ENCODE assay signal across 27 cellular contexts in the genomic region with DNA sequence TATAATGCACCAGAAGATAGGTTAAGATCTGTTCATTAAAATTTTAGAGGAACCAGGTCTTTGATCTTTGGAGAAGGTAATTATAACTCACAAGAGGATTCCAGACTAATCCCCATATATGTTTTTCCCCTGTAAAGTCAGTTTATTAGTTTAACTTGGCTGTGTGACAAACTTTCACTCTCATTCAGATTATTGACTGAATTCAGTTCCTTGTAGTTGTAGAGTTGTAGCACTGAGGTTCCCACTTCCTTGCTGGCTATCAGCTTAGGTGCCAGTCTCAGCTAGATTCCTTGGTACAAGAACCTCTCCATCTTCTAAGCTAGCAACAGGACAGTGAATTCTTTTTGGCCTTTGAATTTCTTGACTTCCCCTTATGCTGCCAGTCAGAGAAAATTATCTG. TPM values are rescaled to one million over a fixed set of nuclear protein-coding genes. Genes with fewer than 3 reads are reported as not detected.
"Had no signal": no experiment of that assay in that cellular context is flagged by ENCODE, and none has a peak within 500 bp of the region (broad histone marks: within the 10 kb centered on the region; RNA-seq: fewer than 3 reads in every experiment).

No MANE protein-coding gene starts in this region.

- H3K9me3 ChIP-seq: gastroesophageal sphincter, ovary, psoas muscle, right lobe of liver, testis, tibial nerve, upper lobe of right lung, vagina had no signal

- H3K27me3 ChIP-seq: esophagus squamous epithelium, gastroesophageal sphincter, ovary, right lobe of liver, spleen, testis, tibial nerve, upper lobe of right lung, vagina had no signal

- FAIRE-seq: kidney had no signal

- H3K4me3 ChIP-seq: esophagus squamous epithelium, gastroesophageal sphincter, ovary, psoas muscle, right lobe of liver, spleen, testis, tibial nerve, upper lobe of right lung, vagina had no signal

- H3K27ac ChIP-seq: epithelial cell of prostate, esophagus squamous epithelium, gastroesophageal sphincter, ovary, psoas muscle, right lobe of liver, spleen, testis, tibial nerve, upper lobe of right lung, vagina had no signal

- H3K36me3 ChIP-seq: esophagus squamous epithelium, gastroesophageal sphincter, ovary, right lobe of liver, spleen, tibial nerve, upper lobe of right lung, vagina had no signal

- DNase-seq: effector memory CD8-positive, alpha-beta T cell; esophagus squamous epithelium; foreskin fibroblast; glutamatergic neuron; kidney; mesendoderm; naive thymus-derived CD8-positive, alpha-beta T cell; nucleus accumbens; ovary; psoas muscle; retina; right lobe of liver; spleen; stimulated activated CD4-positive, alpha-beta T cell treated with anti-CD3 and anti-CD28 coated beads, Interleukin-2, amount 100 ng/mL, for 24 hours; stimulated activated CD4-positive, alpha-beta T cell treated with anti-CD3 and anti-CD28 coated beads, Interleukin-4, amount 100 ng/mL, for 4 hours; stimulated activated naive B cell treated with anti-CD40 and anti-IgM and Interleukin-4, amounts not matched to agents 10 μg/mL and 1 μg/mL and 100 μg/mL, for 72 hours; stimulated activated naive CD8-positive, alpha-beta T cell treated with anti-CD3 and anti-CD28 coated beads, Interleukin-15, amount 100 ng/mL, for 72 hours; testis; upper lobe of right lung had no signal

- H3K4me1 ChIP-seq: esophagus squamous epithelium, gastroesophageal sphincter, psoas muscle, right lobe of liver, spleen, testis, tibial nerve, upper lobe of right lung, vagina had no signal

RNA-seq across cellular contexts. Expression of a gene that starts 19.1 kb away (rescaled TPM):
- total RNA-seq: esophagus squamous epithelium; gastroesophageal sphincter; lung microvascular endothelial cell; naive thymus-derived CD8-positive, alpha-beta T cell; neural crest cell; subcutaneous adipose tissue; upper lobe of right lung; vagina had no signal
- polyA plus RNA-seq: naive thymus-derived CD8-positive, alpha-beta T cell had no signal

RNA-seq across cellular contexts. Expression of a gene that starts 20.1 kb away (rescaled TPM):
- total RNA-seq: esophagus squamous epithelium; gastroesophageal sphincter; kidney; liver; lung microvascular endothelial cell; naive thymus-derived CD8-positive, alpha-beta T cell; neural crest cell; psoas muscle; subcutaneous adipose tissue; testis; tibial nerve; upper lobe of right lung; vagina had no signal
- polyA plus RNA-seq: naive thymus-derived CD8-positive, alpha-beta T cell; ovary had no signal

RNA-seq across cellular contexts. Expression of a gene that starts 51.6 kb away (rescaled TPM):
- total RNA-seq: esophagus squamous epithelium; gastroesophageal sphincter; liver; lung microvascular endothelial cell; naive thymus-derived CD8-positive, alpha-beta T cell; neural crest cell; right lobe of liver; subcutaneous adipose tissue; testis; upper lobe of right lung; vagina had no signal
- polyA plus RNA-seq: naive thymus-derived CD8-positive, alpha-beta T cell; ovary had no signal
